In genomic region chr16:30525844-30526136, GRCh38 we compare ENCODE assay signal across 2 cellular contexts.
TF ChIP-seq lines count a peak whose summit lies in the region.

No MANE protein-coding gene starts in this region.

TF ChIP-seq in SK-N-SH, 30 proteins besides CTCF, POLR2A, EP300 and RAD21:
- TF ChIP-seq NFIC (IDR thresholded peaks at IDR 0.05; ENCODE audit: borderline replicate concordance) (no peak), SIN3A (IDR thresholded peaks at IDR 0.05; ENCODE audit: borderline replicate concordance, low read depth, low read length) (no peak), MXI1 (IDR thresholded peaks at IDR 0.05; ENCODE audit: low read depth, low read length) (no peak), JUND (IDR thresholded peaks at IDR 0.05) (no peak), SMC3 (IDR thresholded peaks at IDR 0.05; ENCODE audit: low read depth, low read length) (no peak), POLR2AphosphoS5 (IDR thresholded peaks at IDR 0.05; ENCODE audit: low read depth, low read length) (no peak; the same call in 1 of the 2 replicates), NRF1 (IDR thresholded peaks at IDR 0.05; ENCODE audit: low read depth, low read length) (no peak), RCOR1 (IDR thresholded peaks at IDR 0.05; ENCODE audit: low read length) (no peak), GATA2 (CRISPR knock-in tag; IDR thresholded peaks at IDR 0.05) (no peak), TEAD4 (IDR thresholded peaks at IDR 0.05; ENCODE audit: borderline replicate concordance, insufficient read depth) (no peak), RFX5 (IDR thresholded peaks at IDR 0.05; ENCODE audit: low read length) (no peak), USF2 (IDR thresholded peaks at IDR 0.05; ENCODE audit: borderline replicate concordance, low read depth, low read length) (no peak), YY1 (IDR thresholded peaks at IDR 0.05; ENCODE audit: low read depth) (no peak), CHD2 (IDR thresholded peaks at IDR 0.05; ENCODE audit: low read length, partially characterized antibody) (no peak)
- TF ChIP-seq, protein P1, sequence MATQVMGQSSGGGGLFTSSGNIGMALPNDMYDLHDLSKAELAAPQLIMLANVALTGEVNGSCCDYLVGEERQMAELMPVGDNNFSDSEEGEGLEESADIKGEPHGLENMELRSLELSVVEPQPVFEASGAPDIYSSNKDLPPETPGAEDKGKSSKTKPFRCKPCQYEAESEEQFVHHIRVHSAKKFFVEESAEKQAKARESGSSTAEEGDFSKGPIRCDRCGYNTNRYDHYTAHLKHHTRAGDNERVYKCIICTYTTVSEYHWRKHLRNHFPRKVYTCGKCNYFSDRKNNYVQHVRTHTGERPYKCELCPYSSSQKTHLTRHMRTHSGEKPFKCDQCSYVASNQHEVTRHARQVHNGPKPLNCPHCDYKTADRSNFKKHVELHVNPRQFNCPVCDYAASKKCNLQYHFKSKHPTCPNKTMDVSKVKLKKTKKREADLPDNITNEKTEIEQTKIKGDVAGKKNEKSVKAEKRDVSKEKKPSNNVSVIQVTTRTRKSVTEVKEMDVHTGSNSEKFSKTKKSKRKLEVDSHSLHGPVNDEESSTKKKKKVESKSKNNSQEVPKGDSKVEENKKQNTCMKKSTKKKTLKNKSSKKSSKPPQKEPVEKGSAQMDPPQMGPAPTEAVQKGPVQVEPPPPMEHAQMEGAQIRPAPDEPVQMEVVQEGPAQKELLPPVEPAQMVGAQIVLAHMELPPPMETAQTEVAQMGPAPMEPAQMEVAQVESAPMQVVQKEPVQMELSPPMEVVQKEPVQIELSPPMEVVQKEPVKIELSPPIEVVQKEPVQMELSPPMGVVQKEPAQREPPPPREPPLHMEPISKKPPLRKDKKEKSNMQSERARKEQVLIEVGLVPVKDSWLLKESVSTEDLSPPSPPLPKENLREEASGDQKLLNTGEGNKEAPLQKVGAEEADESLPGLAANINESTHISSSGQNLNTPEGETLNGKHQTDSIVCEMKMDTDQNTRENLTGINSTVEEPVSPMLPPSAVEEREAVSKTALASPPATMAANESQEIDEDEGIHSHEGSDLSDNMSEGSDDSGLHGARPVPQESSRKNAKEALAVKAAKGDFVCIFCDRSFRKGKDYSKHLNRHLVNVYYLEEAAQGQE (IDR thresholded peaks at IDR 0.05; ENCODE audit: low read depth, low read length): no peak
- TF ChIP-seq, protein P2, sequence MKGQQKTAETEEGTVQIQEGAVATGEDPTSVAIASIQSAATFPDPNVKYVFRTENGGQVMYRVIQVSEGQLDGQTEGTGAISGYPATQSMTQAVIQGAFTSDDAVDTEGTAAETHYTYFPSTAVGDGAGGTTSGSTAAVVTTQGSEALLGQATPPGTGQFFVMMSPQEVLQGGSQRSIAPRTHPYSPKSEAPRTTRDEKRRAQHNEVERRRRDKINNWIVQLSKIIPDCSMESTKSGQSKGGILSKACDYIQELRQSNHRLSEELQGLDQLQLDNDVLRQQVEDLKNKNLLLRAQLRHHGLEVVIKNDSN (IDR thresholded peaks at IDR 0.05; ENCODE audit: borderline replicate concordance, low read depth): no peak
- TF ChIP-seq, protein P3, sequence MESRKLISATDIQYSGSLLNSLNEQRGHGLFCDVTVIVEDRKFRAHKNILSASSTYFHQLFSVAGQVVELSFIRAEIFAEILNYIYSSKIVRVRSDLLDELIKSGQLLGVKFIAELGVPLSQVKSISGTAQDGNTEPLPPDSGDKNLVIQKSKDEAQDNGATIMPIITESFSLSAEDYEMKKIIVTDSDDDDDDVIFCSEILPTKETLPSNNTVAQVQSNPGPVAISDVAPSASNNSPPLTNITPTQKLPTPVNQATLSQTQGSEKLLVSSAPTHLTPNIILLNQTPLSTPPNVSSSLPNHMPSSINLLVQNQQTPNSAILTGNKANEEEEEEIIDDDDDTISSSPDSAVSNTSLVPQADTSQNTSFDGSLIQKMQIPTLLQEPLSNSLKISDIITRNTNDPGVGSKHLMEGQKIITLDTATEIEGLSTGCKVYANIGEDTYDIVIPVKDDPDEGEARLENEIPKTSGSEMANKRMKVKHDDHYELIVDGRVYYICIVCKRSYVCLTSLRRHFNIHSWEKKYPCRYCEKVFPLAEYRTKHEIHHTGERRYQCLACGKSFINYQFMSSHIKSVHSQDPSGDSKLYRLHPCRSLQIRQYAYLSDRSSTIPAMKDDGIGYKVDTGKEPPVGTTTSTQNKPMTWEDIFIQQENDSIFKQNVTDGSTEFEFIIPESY (IDR thresholded peaks at IDR 0.05; ENCODE audit: borderline replicate concordance, low read depth): no peak
- TF ChIP-seq, protein P4, sequence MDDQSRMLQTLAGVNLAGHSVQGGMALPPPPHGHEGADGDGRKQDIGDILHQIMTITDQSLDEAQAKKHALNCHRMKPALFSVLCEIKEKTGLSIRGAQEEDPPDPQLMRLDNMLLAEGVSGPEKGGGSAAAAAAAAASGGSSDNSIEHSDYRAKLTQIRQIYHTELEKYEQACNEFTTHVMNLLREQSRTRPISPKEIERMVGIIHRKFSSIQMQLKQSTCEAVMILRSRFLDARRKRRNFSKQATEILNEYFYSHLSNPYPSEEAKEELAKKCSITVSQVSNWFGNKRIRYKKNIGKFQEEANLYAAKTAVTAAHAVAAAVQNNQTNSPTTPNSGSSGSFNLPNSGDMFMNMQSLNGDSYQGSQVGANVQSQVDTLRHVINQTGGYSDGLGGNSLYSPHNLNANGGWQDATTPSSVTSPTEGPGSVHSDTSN (IDR thresholded peaks at IDR 0.05): no peak

TF ChIP-seq in SK-N-SH treated with all-trans-retinoic acid at 6 μM for 48 hours, 23 proteins besides CTCF, POLR2A, EP300 and RAD21:
- TF ChIP-seq ZFP30 (CRISPR knock-in tag; IDR thresholded peaks at IDR 0.05) (no peak), POU6F1 (CRISPR knock-in tag; IDR thresholded peaks at IDR 0.05; ENCODE audit: borderline replicate concordance, low read depth) (no peak), BACH2 (CRISPR knock-in tag; IDR thresholded peaks at IDR 0.05; ENCODE audit: borderline replicate concordance) (no peak), ZNF70 (CRISPR knock-in tag; IDR thresholded peaks at IDR 0.05) (no peak), RARB (CRISPR knock-in tag; IDR thresholded peaks at IDR 0.05) (no peak), OSR1 (CRISPR knock-in tag; IDR thresholded peaks at IDR 0.05) (no peak), ARNTL (CRISPR knock-in tag; IDR thresholded peaks at IDR 0.05; ENCODE audit: borderline replicate concordance, low read depth) (no peak), ESRRG (CRISPR knock-in tag; IDR thresholded peaks at IDR 0.05) (no peak), CSDC2 (CRISPR knock-in tag; IDR thresholded peaks at IDR 0.05) (no peak), ZC3H10 (CRISPR knock-in tag; IDR thresholded peaks at IDR 0.05) (no peak), GLIS3 (CRISPR knock-in tag; IDR thresholded peaks at IDR 0.05) (no peak)
